Comparison of ENCODE assay signal across 8 cellular contexts in the genomic region with DNA sequence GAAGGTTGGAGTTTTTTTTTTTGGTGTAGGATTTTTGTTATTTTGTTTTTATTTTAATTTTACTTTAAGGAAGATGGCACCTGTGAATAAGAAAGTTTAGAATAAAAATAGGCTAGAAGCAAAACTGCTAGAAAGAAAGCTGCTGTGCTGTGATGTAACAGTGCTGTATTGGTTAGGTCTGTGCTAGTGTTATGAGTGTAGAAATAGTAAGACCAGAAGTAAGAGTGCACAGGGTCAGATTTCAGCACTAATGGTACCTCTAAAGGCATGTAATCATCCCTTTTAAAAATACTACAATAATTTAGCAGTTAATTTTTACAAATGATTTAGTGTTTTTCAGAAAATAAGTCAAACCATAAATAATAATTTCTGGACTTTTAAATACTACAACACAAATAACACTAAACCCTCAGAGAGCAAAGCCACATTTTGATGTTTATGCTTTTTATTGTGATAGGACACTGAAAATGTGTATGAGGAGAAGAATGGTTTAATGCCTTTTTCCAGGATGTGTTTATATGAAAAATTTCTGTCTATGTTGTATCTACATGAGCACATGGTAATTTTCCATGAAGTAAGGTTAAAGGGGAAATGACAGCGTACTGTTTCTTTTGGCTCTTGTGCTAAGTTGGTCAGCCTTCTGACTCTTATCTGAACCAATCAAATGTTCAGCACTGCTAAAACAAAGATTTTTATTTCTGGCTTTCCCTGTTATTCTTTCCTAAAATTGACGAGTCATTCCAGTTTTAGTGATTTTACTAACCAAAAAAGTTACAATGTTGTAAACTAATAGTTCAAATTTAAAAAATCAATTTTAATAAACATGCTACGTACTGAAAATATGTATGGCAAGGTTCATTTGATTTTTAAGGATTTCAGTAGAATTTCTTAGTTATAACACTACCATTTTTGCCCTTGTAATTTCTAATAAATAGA.
DNase-seq lines count a peak whose midpoint lies in the region; ATAC-seq and TF ChIP-seq lines count a peak whose summit lies in the region.

No MANE protein-coding gene starts in this region.

- ATAC-seq in GM19468 (IDR thresholded peaks at IDR 0.05; ENCODE audit: extremely low read depth, unreplicated experiment), result peak; percentile 74
- ATAC-seq in HG03460 (IDR thresholded peaks at IDR 0.05; ENCODE audit: unreplicated experiment), result peak; percentile 94
- no peak for ATAC-seq in naive thymus-derived CD4-positive, alpha-beta T cell

- CTCF ChIA-PET in BJ (lab: Yijun Ruan, JAX), result no interaction called here
- CTCF ChIA-PET in naive thymus-derived CD4-positive, alpha-beta T cell (lab: Charles Lee), result no interaction called here

- no peaks in the 10 kb centered on the region for H3K4me1 ChIP-seq in naive thymus-derived CD4-positive, alpha-beta T cell (ENCODE audit: control insufficient read depth in 2 of 2, insufficient read depth in 2 of 2, low read length in 2 of 2)

- no peaks in the 10 kb centered on the region for H3K27me3 Mint-ChIP-seq in naive thymus-derived CD4-positive, alpha-beta T cell

- no peaks in the 10 kb centered on the region for H3K36me3 ChIP-seq in BJ (ENCODE audit: control insufficient read depth, insufficient read depth, low read length)
- H3K36me3 ChIP-seq in naive thymus-derived CD4-positive, alpha-beta T cell (ENCODE audit: control insufficient read depth in 2 of 3, insufficient read depth in 3 of 3, low read length in 3 of 3), result peaks cover 0 to 4% (median 0%) of the 10 kb centered on the region in 3 experiments

- H3K4me3 ChIP-seq in BJ (ENCODE audit: low read depth, low read length) (no peak overlapping the region), fibroblast of pulmonary artery (replicated peaks; ENCODE audit: low read depth, low read length) (no peak overlapping the region)
- no peak overlapping the region for H3K4me3 ChIP-seq in naive thymus-derived CD4-positive, alpha-beta T cell (ENCODE audit: low read length)

- no peak overlapping the region for H3K27ac ChIP-seq in naive thymus-derived CD4-positive, alpha-beta T cell (ENCODE audit: low read depth, low read length)

- peaks cover 5 to 35% (median 20%) of the 10 kb centered on the region in 5 donors for H3K36me3 Mint-ChIP-seq in naive thymus-derived CD4-positive, alpha-beta T cell

- peak; percentile 8 for DNase-seq in BJ (ENCODE audit: low read depth)
- peak; percentile 85 for DNase-seq in fibroblast of pulmonary artery (ENCODE audit: low read depth)
- no peak for DNase-seq in DMS 273 treated with DMSO at 0.1 percent for 48 hours (lab: John Stamatoyannopoulos, UW)
- no peak for DNase-seq in NOMO-1 (lab: John Stamatoyannopoulos, UW; ENCODE audit: unreplicated experiment in 2 of 2)
- DNase-seq in naive thymus-derived CD4-positive, alpha-beta T cell, result no peak
- DNase-seq in RKO (ENCODE audit: low spot score), result no peak

- H3K4me3 Mint-ChIP-seq in naive thymus-derived CD4-positive, alpha-beta T cell, result no peak overlapping the region

- H3K9me3 Mint-ChIP-seq in naive thymus-derived CD4-positive, alpha-beta T cell, result no peaks in the 10 kb centered on the region

- TF ChIP-seq CTCF in BJ (IDR thresholded peaks at IDR 0.05; ENCODE audit: insufficient read depth, low read depth, low read length) (no peak), fibroblast of pulmonary artery (IDR thresholded peaks at IDR 0.05; ENCODE audit: low read length, missing control alignments) (no peak)

- H3K27ac Mint-ChIP-seq in naive thymus-derived CD4-positive, alpha-beta T cell, result peak overlapping the region in 1 of 9 donors; percentile 38

- peaks cover 7 to 46% (median 28%) of the 10 kb centered on the region in 7 donors for H3K4me1 Mint-ChIP-seq in naive thymus-derived CD4-positive, alpha-beta T cell

- no peaks in the 10 kb centered on the region for H3K9me3 ChIP-seq in naive thymus-derived CD4-positive, alpha-beta T cell (ENCODE audit: control insufficient read depth in 2 of 3, low read length in 3 of 3)

- intact Hi-C loops in naive thymus-derived CD4-positive, alpha-beta T cell (cut with micrococcal nuclease), result no loop called here

- POLR2A ChIA-PET in BJ (lab: Charles Lee), result no interaction called here
- POLR2A ChIA-PET in naive thymus-derived CD4-positive, alpha-beta T cell (lab: Charles Lee), result no interaction called here

- H3K27me3 ChIP-seq in BJ (ENCODE audit: control insufficient read depth, insufficient read depth, low read length), result no peaks in the 10 kb centered on the region
- H3K27me3 ChIP-seq in naive thymus-derived CD4-positive, alpha-beta T cell (ENCODE audit: control insufficient read depth in 2 of 2, insufficient read depth in 2 of 2, low read length in 2 of 2), result no peaks in the 10 kb centered on the region

Comparison
In these comparisons a context has a peak if more than half of its experiments do, and no peak if none do; other contexts are left out.
1. DNase-seq: peak in BJ (single experiment) and fibroblast of pulmonary artery (single experiment); none in DMS 273 treated with DMSO at 0.1 percent for 48 hours (single experiment), NOMO-1 (0 of 2), naive thymus-derived CD4-positive, alpha-beta T cell (0 of 9) and RKO (single experiment).